Comparison of ENCODE assay signal across 13 cellular contexts in genomic region chr3:150469931-150470740, GRCh38.
DNase-seq lines count a peak whose midpoint lies in the region; ATAC-seq, FAIRE-seq and TF ChIP-seq lines count a peak whose summit lies in the region.
"Had no signal": no experiment of that assay in that cellular context is flagged by ENCODE, and none has a peak within 500 bp of the region (broad histone marks: within the 10 kb centered on the region; RNA-seq: fewer than 3 reads in every experiment).

No MANE protein-coding gene starts in this region.

- no peaks in the 10 kb centered on the region for H4K20me1 ChIP-seq in HCT116 (ENCODE audit: insufficient read depth)

- no peak for TF ChIP-seq POLR2A in HCT116 (IDR thresholded peaks at IDR 0.05; ENCODE audit: borderline replicate concordance, extremely low read depth, insufficient read depth, insufficient read length)

- H3K9ac ChIP-seq in HCT116 (ENCODE audit: low read length) (peak overlapping the region; percentile 17; the same call in 1 of the 2 replicates), skeletal muscle tissue (ENCODE audit: low read depth in 1 of 3, low read length in 3 of 3) (no peak overlapping the region)

- TF ChIP-seq RAD21 in HCT116 (IDR thresholded peaks at IDR 0.05; ENCODE audit: low read depth): no peak

- 0 out of 4 replicates have a peak overlapping the region, but pooled peaks of 1 of the 2 experiments have one; percentile 7 for H3K4me3 ChIP-seq in HCT116 (replicated peaks in 1 of 2; ENCODE audit: low read depth in 1 of 2, low read length in 2 of 2)
- H3K4me3 ChIP-seq in SJSA1: no peak overlapping the region
- no peak overlapping the region for H3K4me3 ChIP-seq in foreskin fibroblast (ENCODE audit: low read depth in 1 of 2, low read length in 2 of 2)
- H3K4me3 ChIP-seq in skeletal muscle tissue (ENCODE audit: low read length in 3 of 3): no peak overlapping the region
- H3K4me3 ChIP-seq in right atrium auricular region: no peak overlapping the region
- no peak overlapping the region for H3K4me3 ChIP-seq in H7 (ENCODE audit: insufficient read depth, low read depth, low read length)
- no peak overlapping the region for H3K4me3 ChIP-seq in WERI-Rb-1 (ENCODE audit: low read depth, low read length)
- H3K4me3 ChIP-seq: ovary had no signal

- RAD21 ChIA-PET in HCT116 (lab: Charles Lee; ENCODE audit: low non-redundant PET in 1 of 2, low total read pairs in 2 of 2, uncharacterized antibody in 2 of 2, unreplicated experiment in 2 of 2): no interaction called here

- CTCF ChIA-PET in HCT116 (lab: Charles Lee): no interaction called here

- no peak overlapping the region for H2AFZ ChIP-seq in HCT116 (ENCODE audit: low read depth, low read length, poor library complexity, severe bottlenecking)

- POLR2A ChIA-PET in HCT116 (lab: Charles Lee): interaction anchor here (1.8 kb wide), 1 partner anchor 62 kb away, joined by 6 read pairs; the partner anchor contains the start of gene TSC22D2

- BruUV-seq in HCT116 (replicated peaks; lab: Mats Ljungman, UMichigan): no TSS peak

- H3K36me3 ChIP-seq in HCT116 (ENCODE audit: control insufficient read depth in 1 of 2, insufficient read depth in 2 of 2, low read length in 2 of 2) (no peaks in the 10 kb centered on the region), SJSA1 (no peaks in the 10 kb centered on the region), skeletal muscle tissue (ENCODE audit: control insufficient read depth in 3 of 3, insufficient read depth in 3 of 3, low read length in 3 of 3) (no peaks in the 10 kb centered on the region), right atrium auricular region (no peaks in the 10 kb centered on the region), H7 (replicated peaks; ENCODE audit: control insufficient read depth, insufficient read depth, low read length) (no peaks in the 10 kb centered on the region), WERI-Rb-1 (no peaks in the 10 kb centered on the region)
- H3K36me3 ChIP-seq: ovary had no signal

- H3K27me3 ChIP-seq in HCT116 (ENCODE audit: insufficient read depth, low read length) (no peaks in the 10 kb centered on the region), SJSA1 (replicated peaks) (no peaks in the 10 kb centered on the region), skeletal muscle tissue (ENCODE audit: control insufficient read depth in 3 of 3, insufficient read depth in 3 of 3, low read length in 3 of 3) (no peaks in the 10 kb centered on the region), right atrium auricular region (no peaks in the 10 kb centered on the region), H7 (ENCODE audit: control insufficient read depth, insufficient read depth, low read length) (no peaks in the 10 kb centered on the region), WERI-Rb-1 (ENCODE audit: insufficient read depth, low read depth, severe bottlenecking) (no peaks in the 10 kb centered on the region)
- H3K27me3 ChIP-seq: ovary had no signal

- H3K4me1 ChIP-seq in HCT116 (ENCODE audit: control insufficient read depth in 1 of 2, insufficient read depth in 2 of 2, low read length in 2 of 2) (peaks cover 13 to 28% of the 10 kb centered on the region in 2 experiments), SJSA1 (replicated peaks) (peaks cover 45% of the 10 kb centered on the region), skeletal muscle tissue (ENCODE audit: control insufficient read depth in 3 of 3, insufficient read depth in 3 of 3, low read length in 3 of 3) (peaks cover 2 to 9% (median 5%) of the 10 kb centered on the region in 3 donors), right atrium auricular region (no peaks in the 10 kb centered on the region)

- H3K27ac ChIP-seq in HCT116 (ENCODE audit: low read depth, low read length) (no peak overlapping the region; the same call in 1 of the 2 replicates), SJSA1 (peak overlapping the region; percentile 88), skeletal muscle tissue (ENCODE audit: low read depth, low read length) (peak overlapping the region; percentile 37), right atrium auricular region (no peak overlapping the region), WERI-Rb-1 (no peak overlapping the region)
- H3K27ac ChIP-seq: ovary had no signal

- H3K79me2 ChIP-seq in HCT116 (ENCODE audit: insufficient read depth, low read length): no peaks in the 10 kb centered on the region

- no peak for TF ChIP-seq CTCF in HCT116 (IDR thresholded peaks at IDR 0.05 in 2 of 3, conservative IDR thresholded peaks at IDR 0.05 in 1 of 3; ENCODE audit: borderline replicate concordance in 1 of 3, insufficient read depth in 1 of 3, low read depth in 2 of 3, low read length in 2 of 3)
- no peak for TF ChIP-seq CTCF in foreskin fibroblast (IDR thresholded peaks at IDR 0.05; ENCODE audit: low read depth, low read length)
- TF ChIP-seq CTCF in right atrium auricular region (IDR thresholded peaks at IDR 0.05): no peak
- no peak for TF ChIP-seq CTCF in WERI-Rb-1 (IDR thresholded peaks at IDR 0.05; ENCODE audit: low read depth, low read length)

- no peaks in the 10 kb centered on the region for H3K9me3 ChIP-seq in HCT116 (ENCODE audit: control insufficient read depth in 1 of 2, insufficient read depth in 1 of 2, low read depth in 1 of 2, low read length in 2 of 2)
- H3K9me3 ChIP-seq in SJSA1 (replicated peaks): no peaks in the 10 kb centered on the region; the same call in 1 of the 2 replicates
- no peaks in the 10 kb centered on the region for H3K9me3 ChIP-seq in skeletal muscle tissue (ENCODE audit: control insufficient read depth in 3 of 3, low read length in 3 of 3)
- no peaks in the 10 kb centered on the region for H3K9me3 ChIP-seq in right atrium auricular region
- no peaks in the 10 kb centered on the region for H3K9me3 ChIP-seq in WERI-Rb-1 (ENCODE audit: severe bottlenecking)
- H3K9me3 ChIP-seq: ovary had no signal

- peak overlapping the region; percentile 61 for H3K4me2 ChIP-seq in HCT116 (ENCODE audit: low read length)

- intact Hi-C loops in HCT116 (cut with micrococcal nuclease): no loop called here

- no peaks in the 10 kb centered on the region for H3K9me2 ChIP-seq in HCT116 (ENCODE audit: insufficient read depth)

- FAIRE-seq in urothelium cell line (lab: Jason Lieb, UNC): no peak

- DNase-seq in HCT116 (ENCODE audit: low read depth, low spot score): peak; percentile 21
- peak; percentile 31 to 56 for DNase-seq in SJSA1 (ENCODE audit: low read depth in 1 of 2, low spot score in 2 of 2)
- DNase-seq in foreskin fibroblast: peak; percentile 56 to 76
- DNase-seq in right atrium auricular region (ENCODE audit: low spot score): no peak
- DNase-seq in H7: no peak
- DNase-seq in WERI-Rb-1: no peak
- DNase-seq in urothelium cell line (ENCODE audit: low spot score): no peak
- DNase-seq: activated CD4-positive, alpha-beta T cell treated with anti-CD3 and anti-CD28 coated beads, Interleukin-2, amount 10 ng/mL, durations not matched to agents 7 days and 5 days; activated naive CD4-positive, alpha-beta T cell treated with anti-CD3 and anti-CD28 coated beads, Interleukin-2, amount 10 ng/mL, durations not matched to agents 7 days and 5 days; effector memory CD4-positive, alpha-beta T cell; NCI-H187 had no signal

- ATAC-seq in HCT116: peak; percentile 57

TF ChIP-seq in HCT116, 20 proteins besides CTCF, POLR2A, EP300 and RAD21:
- TF ChIP-seq ATF3 (IDR thresholded peaks at IDR 0.05) (no peak), EZH2phosphoT487 (IDR thresholded peaks at IDR 0.05; ENCODE audit: borderline replicate concordance) (no peak), CBX3 (IDR thresholded peaks at IDR 0.05; ENCODE audit: low read depth) (0 out of 2 replicates have a peak, but pooled peaks have one; percentile 14), JUND (IDR thresholded peaks at IDR 0.05) (peak; percentile 28; the same call in 1 of the 2 replicates), SP1 (IDR thresholded peaks at IDR 0.05; ENCODE audit: low read depth) (no peak), FOSL1 (IDR thresholded peaks at IDR 0.05; ENCODE audit: low read depth) (peak; percentile 55; the same call in 1 of the 2 replicates), ZNF274 (IDR thresholded peaks at IDR 0.05; ENCODE audit: low read depth, low read length) (no peak), SIN3A (IDR thresholded peaks at IDR 0.05; ENCODE audit: low read depth) (0 out of 2 replicates have a peak, but pooled peaks have one; percentile 9)
TF ChIP-seq in HCT116: peak in this region for 4.

Comparison
In these comparisons a context has a peak if more than half of its experiments do, and no peak if none do; other contexts are left out.
1. DNase-seq: peak in HCT116 (single experiment), SJSA1 (2 of 2) and foreskin fibroblast (2 of 2); none in right atrium auricular region (single experiment), H7 (single experiment), WERI-Rb-1 (single experiment) and urothelium cell line (single experiment).
2. H3K27ac ChIP-seq: peak in SJSA1 (single experiment) and skeletal muscle tissue (single experiment); none in HCT116 (single experiment), right atrium auricular region (0 of 2) and WERI-Rb-1 (single experiment).